2 cellular contexts compared by ENCODE assay signal in genomic region chr11:96306600-96306932, GRCh38.
TF ChIP-seq lines count a peak whose summit lies in the region.

No MANE protein-coding gene starts in this region.

TF ChIP-seq in GM23338, 12 proteins besides CTCF, POLR2A, EP300 and RAD21 (continued from another document):
- TF ChIP-seq ZNF462 (CRISPR knock-in tag; IDR thresholded peaks at IDR 0.05) = no peak
- TF ChIP-seq STAT1 (IDR thresholded peaks at IDR 0.05; ENCODE audit: unreplicated experiment) = no peak
- TF ChIP-seq ZNF331 (CRISPR knock-in tag; IDR thresholded peaks at IDR 0.05; ENCODE audit: low read depth) = no peak
- TF ChIP-seq ETS1 (IDR thresholded peaks at IDR 0.05) = no peak
- no peak for TF ChIP-seq CREB1 (CRISPR knock-in tag; IDR thresholded peaks at IDR 0.05; ENCODE audit: low read depth)
- TF ChIP-seq JUNB (IDR thresholded peaks at IDR 0.05; ENCODE audit: unreplicated experiment) = no peak
- TF ChIP-seq NANOG (IDR thresholded peaks at IDR 0.05; ENCODE audit: borderline replicate concordance) = no peak

TF ChIP-seq in WTC11, 78 proteins besides CTCF, POLR2A, EP300 and RAD21 (continued from another document):
- TF ChIP-seq FOXP4 (CRISPR knock-in tag; IDR thresholded peaks at IDR 0.05) = no peak
- TF ChIP-seq ZNF138 (CRISPR knock-in tag; conservative IDR thresholded peaks at IDR 0.05) = no peak
- no peak for TF ChIP-seq MYBL2 (CRISPR knock-in tag; IDR thresholded peaks at IDR 0.05)
